Comparison of ENCODE assay signal across 14 cellular contexts in the genomic region with DNA sequence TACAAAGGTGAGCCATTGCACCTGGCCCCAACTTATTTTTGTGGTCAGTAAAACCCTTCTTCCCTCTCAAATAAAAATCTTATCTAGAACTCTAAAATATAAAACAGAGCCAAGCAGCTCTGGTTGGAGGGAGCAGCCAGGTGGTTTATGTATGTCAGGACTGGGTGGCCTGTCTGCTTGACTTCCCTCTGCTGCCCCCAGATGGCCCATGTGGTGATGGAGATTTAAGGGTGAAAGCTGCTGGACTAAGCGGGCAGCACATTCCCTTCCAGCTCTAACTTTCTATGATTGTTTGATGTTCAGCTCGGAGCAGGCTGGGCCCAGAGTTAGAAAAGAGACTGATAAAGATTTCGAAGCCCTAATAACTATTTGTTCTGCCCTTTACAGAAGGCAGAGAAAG. TPM values are rescaled to one million over a fixed set of nuclear protein-coding genes. Genes with fewer than 3 reads are reported as not detected.
DNase-seq lines count a peak whose midpoint lies in the region; TF ChIP-seq lines count a peak whose summit lies in the region.
"Had no signal": no experiment of that assay in that cellular context is flagged by ENCODE, and none has a peak within 500 bp of the region (broad histone marks: within the 10 kb centered on the region; RNA-seq: fewer than 3 reads in every experiment).

No MANE protein-coding gene starts in this region.

- 0 out of 2 replicates have a peak, but pooled peaks have one; percentile 11 for TF ChIP-seq CTCF in A673 (conservative IDR thresholded peaks at IDR 0.05; ENCODE audit: low read depth, low read length)
- TF ChIP-seq CTCF in astrocyte of the cerebellum (IDR thresholded peaks at IDR 0.05; ENCODE audit: low read depth, low read length, missing control alignments): peak; percentile 28
- no peak for TF ChIP-seq CTCF in stomach (IDR thresholded peaks at IDR 0.05)

- CTCF ChIA-PET in A673 (lab: Charles Lee): no interaction called here

- no TSS peak for BruUV-seq in A673 (replicated peaks; lab: Mats Ljungman, UMichigan)

- POLR2A ChIA-PET in A673 (lab: Charles Lee; ENCODE audit: low non-redundant PET): no interaction called here

- TF ChIP-seq EP300 in stomach (IDR thresholded peaks at IDR 0.05): no peak

- H3K27ac ChIP-seq in A673 (ENCODE audit: low read depth, low read length, poor library complexity, severe bottlenecking): no peak overlapping the region
- H3K27ac ChIP-seq in layer of hippocampus (ENCODE audit: low read depth, low read length): peak overlapping the region; percentile 71
- no peak overlapping the region for H3K27ac ChIP-seq in stomach
- H3K27ac ChIP-seq: BLaER1, right lobe of liver had no signal

- in situ Hi-C loops in astrocyte of the cerebellum (cut with HindIII; ENCODE audit: low sequenced_read_pairs): loop anchor here (5.0 kb wide), 1 partner anchor 52 kb away; no protein-coding TSS in a partner anchor

- DNase-seq in A673 (ENCODE audit: low spot score) (no peak), HCEC 1CT (peak; percentile 20), astrocyte of the cerebellum (ENCODE audit: low read depth) (no peak), stomach (no peak), NCI-H526 (lab: John Stamatoyannopoulos, UW) (no peak), H4 (ENCODE audit: low spot score) (no peak), RPMI8226 (no peak)
- DNase-seq: activated CD4-positive, alpha-beta T cell treated with anti-CD3 and anti-CD28 coated beads for 48 hours; GDM1; naive B cell; NCI-H2029 treated with DMSO at 0.1 percent for 48 hours had no signal

- intact Hi-C loops in A673 (cut with micrococcal nuclease; ENCODE audit: unreplicated experiment): no loop called here
- intact Hi-C loops in stomach (cut with DNase I; ENCODE audit: low total_unique reads): no loop called here

- H3K27me3 ChIP-seq in A673 (replicated peaks; ENCODE audit: insufficient read depth, low read depth, low read length, poor library complexity) (no peaks in the 10 kb centered on the region), layer of hippocampus (ENCODE audit: control insufficient read depth, insufficient read depth, low read length) (no peaks in the 10 kb centered on the region), stomach (no peaks in the 10 kb centered on the region)
- H3K27me3 ChIP-seq: BLaER1, right lobe of liver had no signal

- 64 to 72% (median 65%) methylated on average over 3 of the region's 3 CpGs for WGBS in stomach, 5 donors

- H3K9me3 ChIP-seq in A673 (ENCODE audit: low read depth, low read length, poor library complexity, severe bottlenecking) (no peaks in the 10 kb centered on the region), stomach (no peaks in the 10 kb centered on the region)
- H3K9me3 ChIP-seq: BLaER1, right lobe of liver had no signal

- H3K4me1 ChIP-seq in A673 (ENCODE audit: insufficient read depth, low read length, poor library complexity, severe bottlenecking) (no peaks in the 10 kb centered on the region), stomach (no peaks in the 10 kb centered on the region)
- H3K4me1 ChIP-seq: BLaER1, right lobe of liver had no signal

- no peak overlapping the region for H3K4me3 ChIP-seq in A673 (ENCODE audit: low read depth, low read length, poor library complexity, severe bottlenecking)
- no peak overlapping the region for H3K4me3 ChIP-seq in astrocyte of the cerebellum (ENCODE audit: low read depth, low read length)
- H3K4me3 ChIP-seq in stomach: no peak overlapping the region
- H3K4me3 ChIP-seq: BLaER1, right lobe of liver had no signal

- no peak for TF ChIP-seq POLR2A in stomach (IDR thresholded peaks at IDR 0.05)

- H3K36me3 ChIP-seq in A673 (ENCODE audit: insufficient read depth, low read length, poor library complexity, severe bottlenecking) (peaks cover 82% of the 10 kb centered on the region), stomach (peaks cover 75 to 100% (median 100%) of the 10 kb centered on the region in 4 donors)

RNA-seq across cellular contexts. Expression of a gene that starts 11.9 kb away (rescaled TPM):
- total RNA-seq in A673 (2021) (4.1 and 5.4 TPM in 2 replicates), stomach (1 to 10 TPM in 2 of 5 donors, under 1 TPM in 1, not detected in 2; 0.43 to 2.9 (median 2.0) TPM)
- polyA plus RNA-seq in stomach: 1 to 10 TPM; 1.4 to 4.3 (median 2.0) TPM
- total RNA-seq in H4 (2014; rRNA removed; shearing (Covaris generic)): 0.50 and 1.0 TPM in 2 replicates

RNA-seq across cellular contexts. Expression of a gene that starts 17.8 kb away (rescaled TPM):
- total RNA-seq in A673 (2021): 2.4 and 2.8 TPM in 2 replicates
- not detected for total RNA-seq in stomach
- 1 to 10 TPM in 2 of 3 donors, not detected in 1; 1.5 to 1.9 TPM for polyA plus RNA-seq in stomach
- total RNA-seq in H4 (2014; rRNA removed; shearing (Covaris generic)): 0.08 TPM in 1 of 2 replicates, not detected in the other

RNA-seq across cellular contexts. Expression of a gene that starts 22.8 kb away (rescaled TPM):
- total RNA-seq in A673 (2021) (107 and 129 TPM in 2 replicates), stomach (100 to 1,000 TPM in 1 of 5 donors, 10 to 100 TPM in 4; 29.8 to 199 (median 51.6) TPM)
- 10 to 100 TPM; 20.2 to 29.1 (median 22.3) TPM for polyA plus RNA-seq in stomach
- 39.9 and 45.9 TPM in 2 replicates for total RNA-seq in H4 (2014; rRNA removed; shearing (Covaris generic))

RNA-seq across cellular contexts. Expression of a gene that starts 24.3 kb away (rescaled TPM):
- total RNA-seq in A673 (2021): 7.0 and 9.1 TPM in 2 replicates
- total RNA-seq in stomach: 10 to 100 TPM in 2 of 5 donors, 1 to 10 TPM in 2, not detected in 1; 1.1 to 21.4 (median 9.4) TPM
- 10 to 100 TPM in 1 of 3 donors, 1 to 10 TPM in 2; 1.5 to 24.9 (median 2.7) TPM for polyA plus RNA-seq in stomach
- 1.4 and 7.3 TPM in 2 replicates for total RNA-seq in H4 (2014; rRNA removed; shearing (Covaris generic))

RNA-seq across cellular contexts. Expression of a gene that starts 35.7 kb away (rescaled TPM):
- 30.3 and 37.2 TPM in 2 replicates for total RNA-seq in A673 (2021)
- total RNA-seq in stomach: 10 to 100 TPM in 4 of 5 donors, 1 to 10 TPM in 1; 1.4 to 92.9 (median 19.7) TPM
- polyA plus RNA-seq in stomach: 10 to 100 TPM; 20.8 to 37.4 (median 35.9) TPM
- 81.7 and 84.6 TPM in 2 replicates for total RNA-seq in H4 (2014; rRNA removed; shearing (Covaris generic))

Comparison
In these comparisons a context has a peak if more than half of its experiments do, and no peak if none do; other contexts are left out.
1. CTCF ChIP-seq: peak in A673 (single experiment) and astrocyte of the cerebellum (single experiment); none in stomach (0 of 7).